ENCODE assay signal across 2 cellular contexts in genomic region chr22:20235453-20235991, GRCh38.
TF ChIP-seq lines count a peak whose summit lies in the region.

No MANE protein-coding gene starts in this region.

TF ChIP-seq in HEK293, 187 proteins besides CTCF, POLR2A, EP300 and RAD21 (continued from another document):
- no peak for TF ChIP-seq ZNF211 (tag by site-specific recombination; IDR thresholded peaks at IDR 0.05; ENCODE audit: low read depth)
- peak; percentile 78 for TF ChIP-seq GLIS1 (tag by site-specific recombination; IDR thresholded peaks at IDR 0.05)
- TF ChIP-seq ZNF555 (tag by site-specific recombination; conservative IDR thresholded peaks at IDR 0.05): no peak

TF ChIP-seq in WTC11, 78 proteins besides CTCF, POLR2A, EP300 and RAD21 (continued from another document):
- TF ChIP-seq FOXK1 (CRISPR knock-in tag; IDR thresholded peaks at IDR 0.05): no peak
- no peak for TF ChIP-seq PREB (CRISPR knock-in tag; IDR thresholded peaks at IDR 0.05; ENCODE audit: borderline replicate concordance)
- TF ChIP-seq MXD4 (CRISPR knock-in tag; IDR thresholded peaks at IDR 0.05; ENCODE audit: borderline replicate concordance): no peak
